Comparison of ENCODE assay signal across 8 cellular contexts in the genomic region with DNA sequence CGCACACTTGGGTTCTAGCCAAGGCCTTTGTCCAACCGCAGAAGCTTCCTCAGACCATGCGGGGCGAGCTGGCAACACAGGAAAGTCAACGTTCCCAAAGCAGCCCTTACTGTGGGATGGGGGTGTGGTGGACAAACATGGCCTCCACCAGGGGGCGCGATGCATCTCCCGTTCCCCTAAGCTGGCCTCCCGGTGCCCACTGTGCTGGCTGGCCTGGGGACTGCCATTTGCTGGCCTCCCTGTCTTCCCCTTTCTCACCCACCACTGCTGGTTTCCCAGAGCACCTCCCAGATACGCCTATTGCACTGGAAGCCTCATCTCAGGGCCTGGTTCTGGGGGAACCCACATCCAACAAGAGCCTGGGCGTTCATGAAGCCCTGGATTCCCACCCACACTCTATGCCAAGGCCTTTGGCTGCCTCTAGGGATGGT.
DNase-seq lines count a peak whose midpoint lies in the region; ATAC-seq, FAIRE-seq and TF ChIP-seq lines count a peak whose summit lies in the region.

No MANE protein-coding gene starts in this region.

- H4K20me1 ChIP-seq in KMS-11 (ENCODE audit: insufficient read depth), result no peaks in the 10 kb centered on the region

- peaks cover 9% of the 10 kb centered on the region for H3K4me1 Mint-ChIP-seq in glutamatergic neuron (ENCODE audit: low read depth, unreplicated experiment)

- no peak overlapping the region for H3K9ac ChIP-seq in KMS-11

- peaks cover 36% of the 10 kb centered on the region for H3K27me3 ChIP-seq in KMS-11 (ENCODE audit: insufficient read depth, low read depth)

- no peaks in the 10 kb centered on the region for H3K4me1 ChIP-seq in KMS-11 (ENCODE audit: low read depth, poor library complexity, severe bottlenecking)

- peaks cover 4% of the 10 kb centered on the region for H3K9me3 Mint-ChIP-seq in glutamatergic neuron (ENCODE audit: unreplicated experiment)

- no peak overlapping the region for H3K4me3 ChIP-seq in KMS-11 (IDR thresholded peaks at IDR 0.05; ENCODE audit: insufficient read depth, low read depth, low read length)

- DNase-seq in D721Med (ENCODE audit: insufficient read length, low spot score) (no peak), glutamatergic neuron (peak; percentile 82), occipital lobe (lab: John Stamatoyannopoulos, UW) (no peak), GDM1 (lab: John Stamatoyannopoulos, UW) (no peak)
- DNase-seq in activated CD8-positive, alpha-beta memory T cell treated with anti-CD3 and anti-CD28 coated beads for 48 hours (ENCODE audit: low read depth in 2 of 3, low spot score in 2 of 3), result peak in 2 of 3 experiments; percentile 36 to 38
- DNase-seq in stimulated activated CD4-positive, alpha-beta T cell treated with anti-CD3 and anti-CD28 coated beads, Interleukin-1b, Interleukin-23, amount 100 ng/mL, for 24 hours (ENCODE audit: low read depth in 4 of 4, low spot score in 1 of 4), result peak in 3 of 4 experiments; percentile 16 to 34 (median 20)

- FAIRE-seq in D721Med (lab: Jason Lieb, UNC), result no peak

- H3K36me3 ChIP-seq in KMS-11 (ENCODE audit: insufficient read depth), result no peaks in the 10 kb centered on the region

- H2AFZ ChIP-seq in KMS-11 (ENCODE audit: low read depth), result no peak overlapping the region

- H3K4me2 ChIP-seq in KMS-11, result no peak overlapping the region

- H3K4me3 Mint-ChIP-seq in glutamatergic neuron (ENCODE audit: unreplicated experiment), result no peak overlapping the region

- H3K79me2 ChIP-seq in KMS-11 (ENCODE audit: insufficient read depth, low read depth), result no peaks in the 10 kb centered on the region

- TF ChIP-seq CTCF in D721Med (IDR thresholded peaks at IDR 0.05; ENCODE audit: insufficient read depth, missing control alignments) (peak; percentile 40), KMS-11 (conservative IDR thresholded peaks at IDR 0.05; ENCODE audit: low read depth, low read length) (peak; percentile 42), glutamatergic neuron (IDR thresholded peaks at IDR 0.05; ENCODE audit: partially characterized antibody, unreplicated experiment) (peak; percentile 80)

- ATAC-seq in GM21390 (IDR thresholded peaks at IDR 0.05; ENCODE audit: unreplicated experiment), result no peak

- H3K27me3 Mint-ChIP-seq in glutamatergic neuron (ENCODE audit: unreplicated experiment), result no peaks in the 10 kb centered on the region

- no peak overlapping the region for H3K27ac ChIP-seq in KMS-11

- H3K27ac Mint-ChIP-seq in glutamatergic neuron (ENCODE audit: unreplicated experiment), result no peak overlapping the region

- H3K36me3 Mint-ChIP-seq in glutamatergic neuron (ENCODE audit: unreplicated experiment), result no peaks in the 10 kb centered on the region

Comparison
In these comparisons a context has a peak if more than half of its experiments do, and no peak if none do; other contexts are left out.
1. DNase-seq: peak in activated CD8-positive, alpha-beta memory T cell treated with anti-CD3 and anti-CD28 coated beads for 48 hours (2 of 3), glutamatergic neuron (single experiment) and stimulated activated CD4-positive, alpha-beta T cell treated with anti-CD3 and anti-CD28 coated beads, Interleukin-1b, Interleukin-23, amount 100 ng/mL, for 24 hours (3 of 4); none in D721Med (single experiment), occipital lobe (single experiment) and GDM1 (single experiment).
2. Peak in every context shown above with its lines, with median percentiles within 50 percentile points of each other: CTCF ChIP-seq.